ENCODE assay signal across 3 cellular contexts in the genomic region with DNA sequence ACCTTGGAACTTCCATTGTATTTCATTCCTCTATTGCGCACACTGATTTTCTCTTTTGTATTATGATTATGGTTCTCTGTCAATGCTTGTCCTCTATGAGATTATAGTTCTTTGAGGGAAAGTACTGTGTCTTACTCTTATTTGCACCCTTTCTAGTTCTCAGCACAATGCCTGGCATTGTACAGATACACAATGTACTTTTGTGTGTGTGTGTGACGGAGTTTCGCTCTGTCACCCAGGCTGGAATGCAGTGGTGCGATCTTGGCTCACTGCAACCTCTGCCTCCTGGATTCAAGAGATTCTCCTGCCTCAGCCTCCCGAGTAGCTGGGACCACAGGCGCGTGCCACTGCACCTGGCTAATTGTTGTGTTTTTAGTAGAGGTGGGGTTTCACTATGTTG. TPM values are rescaled to one million over a fixed set of nuclear protein-coding genes. Genes with fewer than 3 reads are reported as not detected.
"Had no signal": no experiment of that assay in that cellular context is flagged by ENCODE, and none has a peak within 500 bp of the region (broad histone marks: within the 10 kb centered on the region; RNA-seq: fewer than 3 reads in every experiment).

No MANE protein-coding gene starts in this region.

RNA-seq across cellular contexts. Expression of gene PHF24, which starts 2.0 kb away (rescaled TPM):
- total RNA-seq: HT-29, IMR-90, K562 had no signal
